12 cellular contexts compared by ENCODE assay signal in the genomic region with DNA sequence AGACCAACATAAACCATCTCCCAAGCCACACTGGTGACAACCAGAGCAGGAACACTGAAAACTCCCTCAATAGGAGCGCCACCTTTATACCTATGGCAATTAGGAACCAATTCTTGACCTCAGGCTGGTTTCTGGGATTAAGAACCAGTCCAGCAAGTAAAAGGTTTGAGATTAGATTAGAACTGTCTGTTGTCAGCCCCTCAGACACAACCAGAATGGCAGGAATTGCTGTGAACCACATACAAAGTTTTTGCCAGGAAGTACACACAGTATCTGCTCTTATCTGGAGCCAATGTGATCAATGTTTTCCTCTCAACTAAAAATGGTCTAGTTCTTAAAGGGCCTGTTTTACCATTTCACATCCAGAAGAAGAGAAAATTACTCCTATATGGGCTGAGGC. TPM values are rescaled to one million over a fixed set of nuclear protein-coding genes. Genes with fewer than 3 reads are reported as not detected.
DNase-seq lines count a peak whose midpoint lies in the region; ATAC-seq, FAIRE-seq and TF ChIP-seq lines count a peak whose summit lies in the region.
"Had no signal": no experiment of that assay in that cellular context is flagged by ENCODE, and none has a peak within 500 bp of the region (broad histone marks: within the 10 kb centered on the region; RNA-seq: fewer than 3 reads in every experiment).

No MANE protein-coding gene starts in this region.

- H3K27me3 ChIP-seq in dorsolateral prefrontal cortex, result no peaks in the 10 kb centered on the region
- no peaks in the 10 kb centered on the region for H3K27me3 ChIP-seq in mucosa of rectum (ENCODE audit: control insufficient read depth in 2 of 2, insufficient read depth in 2 of 2, low read length in 2 of 2)
- H3K27me3 ChIP-seq: BLaER1 had no signal

- peaks cover 96% of the 10 kb centered on the region for H3K4me1 Mint-ChIP-seq in HFFc6 (ENCODE audit: low read depth)

- no peak for DNase-seq in HFFc6
- no peak for DNase-seq in dorsolateral prefrontal cortex
- no peak for DNase-seq in GM12892 (ENCODE audit: insufficient read length)
- DNase-seq in ureter (ENCODE audit: low spot score), result no peak
- DNase-seq in T-helper 9 cell, result no peak
- DNase-seq: activated CD4-positive, alpha-beta T cell treated with anti-CD3 and anti-CD28 coated beads for 1 hour; MV-4-11; SW 1271 had no signal

- 0 out of 2 replicates have a peak, but pooled peaks cover 14% of the 10 kb centered on the region for H3K36me3 Mint-ChIP-seq in HFFc6 (ENCODE audit: low read depth)

- intact Hi-C loops in dorsolateral prefrontal cortex (cut with DNase I), result no loop called here

- no peaks in the 10 kb centered on the region for H3K36me3 ChIP-seq in mucosa of rectum (ENCODE audit: control insufficient read depth in 2 of 2, insufficient read depth in 2 of 2, low read length in 2 of 2)
- H3K36me3 ChIP-seq: BLaER1 had no signal

- FAIRE-seq in GM12892 (lab: Jason Lieb, UNC), result no peak

- peaks cover 0 to 14% of the 10 kb centered on the region in 2 donors for H3K4me1 ChIP-seq in mucosa of rectum (ENCODE audit: control insufficient read depth in 2 of 2, insufficient read depth in 2 of 2, low read length in 2 of 2)

- no peak for TF ChIP-seq POLR2A in GM12892 (IDR thresholded peaks at IDR 0.05; ENCODE audit: low read depth, low read length)

- no peaks in the 10 kb centered on the region; the same call in 1 of the 2 replicates for H3K27me3 Mint-ChIP-seq in HFFc6 (ENCODE audit: insufficient read depth)

- TF ChIP-seq CTCF in HFFc6 (IDR thresholded peaks at IDR 0.05) (no peak), dorsolateral prefrontal cortex (IDR thresholded peaks at IDR 0.05 in 54 of 56, conservative IDR thresholded peaks at IDR 0.05 in 2 of 56; ENCODE audit: low read depth in 1 of 56, partially characterized antibody in 56 of 56) (no peak)

- H3K9me3 Mint-ChIP-seq in HFFc6, result no peaks in the 10 kb centered on the region

- ATAC-seq in GM21423 (IDR thresholded peaks at IDR 0.05; ENCODE audit: unreplicated experiment), result no peak

- H3K9me3 ChIP-seq in mucosa of rectum (ENCODE audit: control insufficient read depth in 2 of 2, low read length in 2 of 2), result no peaks in the 10 kb centered on the region
- H3K9me3 ChIP-seq: BLaER1 had no signal

- H3K9ac ChIP-seq in mucosa of rectum (ENCODE audit: low read depth in 1 of 2, low read length in 2 of 2), result no peak overlapping the region
- H3K9ac ChIP-seq: BLaER1 had no signal

- H3K4me3 ChIP-seq in dorsolateral prefrontal cortex (peak overlapping the region in 2 of 59 donors; percentile 5 to 23), mucosa of rectum (ENCODE audit: low read length in 2 of 2) (no peak overlapping the region)
- H3K4me3 ChIP-seq: BLaER1 had no signal

- H3K4me3 Mint-ChIP-seq in HFFc6, result peak overlapping the region; percentile 64; the same call in 1 of the 2 replicates

- peak overlapping the region; percentile 83 for H3K27ac Mint-ChIP-seq in HFFc6

- peak overlapping the region in 54 of 59 donors; percentile 8 to 87 (median 72) for H3K27ac ChIP-seq in dorsolateral prefrontal cortex
- H3K27ac ChIP-seq in mucosa of rectum (ENCODE audit: low read depth in 2 of 2, low read length in 2 of 2), result peak overlapping the region; percentile 17 to 25
- H3K27ac ChIP-seq in temporal lobe (ENCODE audit: low read depth, low read length), result peak overlapping the region; percentile 63
- H3K27ac ChIP-seq: BLaER1 had no signal

RNA-seq across cellular contexts. Expression of a gene that starts 55.2 kb away (rescaled TPM):
- 100 to 1,000 TPM; 139 to 165 (median 155) TPM for total RNA-seq in HFFc6 (2021; fragmentation: NEBNext Ultra II Directional; extraction: Animal tissue kit (Norgen Biotek cat#: 25700))
- total RNA-seq in dorsolateral prefrontal cortex (100 to 1,000 TPM in 116 of 120 experiments, 10 to 100 TPM in 4; 65.0 to 238 (median 170) TPM), temporal lobe (394 TPM), ureter (115 TPM)
- polyA plus RNA-seq in GM12892 (2012; ENCODE audit: missing spikeins), result 0.17 TPM

Comparison
In these comparisons a context has a peak if more than half of its experiments do, and no peak if none do; other contexts are left out.
1. H3K27ac ChIP-seq: peak in every context shown above with its lines; median percentile 72 in dorsolateral prefrontal cortex; 63 in temporal lobe; 21 in mucosa of rectum.